ENCODE assay signal across 14 cellular contexts in the genomic region with DNA sequence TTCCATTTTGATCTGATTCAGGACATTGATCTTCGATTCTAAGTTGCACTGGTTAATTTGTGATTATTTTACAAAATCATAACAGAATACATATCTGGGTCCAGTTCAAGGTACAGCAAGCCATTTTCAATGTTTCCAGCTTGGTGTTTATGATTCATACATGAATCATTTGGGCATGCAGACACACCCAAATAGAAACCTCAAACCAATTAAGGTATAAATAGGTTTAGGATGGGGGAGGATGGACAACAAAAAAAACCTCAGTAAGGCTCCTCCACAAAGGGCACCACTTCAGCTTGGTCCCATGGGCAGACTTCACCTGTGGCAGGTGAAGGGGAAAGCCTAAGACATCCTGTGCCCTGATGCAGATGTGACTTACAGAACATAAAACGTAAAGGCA.
A peak's percentile ranks its signal among the peaks of the same experiment; 100 is the strongest.
DNase-seq lines count a peak whose midpoint lies in the region; TF ChIP-seq lines count a peak whose summit lies in the region.
"Had no signal": no experiment of that assay in that cellular context is flagged by ENCODE, and none has a peak within 500 bp of the region (broad histone marks: within the 10 kb centered on the region; RNA-seq: fewer than 3 reads in every experiment).

No MANE protein-coding gene starts in this region.

- in situ Hi-C loops in mammary epithelial cell (cut with MboI; ENCODE audit: low sequenced_read_pairs in 2 of 2) = no loop called here

- H3K27ac ChIP-seq in mammary epithelial cell (ENCODE audit: insufficient read depth, low read depth, low read length) = peak overlapping the region; percentile 61
- H3K27ac ChIP-seq: dorsolateral prefrontal cortex, HL-60 had no signal

- no peaks in the 10 kb centered on the region for H3K36me3 ChIP-seq in mammary epithelial cell (ENCODE audit: insufficient read depth, low read length)

- BruUV-seq in mammary epithelial cell (replicated peaks; lab: Mats Ljungman, UMichigan) = no TSS peak

- intact Hi-C loops in mammary epithelial cell (cut with micrococcal nuclease) = no loop called here

- 15% methylated on average over 2 of the region's 2 CpGs for WGBS in mammary epithelial cell (ENCODE audit: low coverage, missing lambda C conversion rate)

- dilution Hi-C loops in mammary epithelial cell (cut with HindIII; ENCODE audit: low sequenced_read_pairs) = no loop called here

- no peak for TF ChIP-seq CTCF in mammary epithelial cell (conservative IDR thresholded peaks at IDR 0.05 in 1 of 2, IDR thresholded peaks at IDR 0.05 in 1 of 2; ENCODE audit: extremely low read depth in 1 of 2, insufficient read depth in 1 of 2, low read depth in 1 of 2, low read length in 2 of 2)

- peak overlapping the region; percentile 37 for H3K4me2 ChIP-seq in mammary epithelial cell (ENCODE audit: insufficient read depth, low read depth, low read length)

- CTCF ChIA-PET in mammary epithelial cell (lab: Charles Lee; ENCODE audit: low non-redundant PET) = no interaction called here

- H3K4me3 ChIP-seq in mammary epithelial cell (replicated peaks in 1 of 3; ENCODE audit: insufficient read depth in 1 of 3, low read depth in 2 of 3, low read length in 3 of 3) = no peak overlapping the region
- H3K4me3 ChIP-seq: dorsolateral prefrontal cortex had no signal

- no peaks in the 10 kb centered on the region for H3K9me3 ChIP-seq in mammary epithelial cell (replicated peaks; ENCODE audit: insufficient read depth, low read length)

- H3K9ac ChIP-seq in mammary epithelial cell (ENCODE audit: insufficient read depth, low read length) = no peak overlapping the region

- H4K20me1 ChIP-seq in mammary epithelial cell (ENCODE audit: insufficient read depth, low read length) = no peaks in the 10 kb centered on the region

- no peaks in the 10 kb centered on the region for H3K79me2 ChIP-seq in mammary epithelial cell (ENCODE audit: insufficient read depth, low read length)

- H2AFZ ChIP-seq in mammary epithelial cell (ENCODE audit: low read depth, low read length) = peak overlapping the region; percentile 39

- no peaks in the 10 kb centered on the region for H3K27me3 ChIP-seq in mammary epithelial cell (ENCODE audit: insufficient read depth, low read length)
- H3K27me3 ChIP-seq: dorsolateral prefrontal cortex had no signal

- peaks cover 30% of the 10 kb centered on the region for H3K4me1 ChIP-seq in mammary epithelial cell (ENCODE audit: insufficient read depth, low read length)

- peak; percentile 40 for DNase-seq in GM03348 (ENCODE audit: low spot score)
- DNase-seq in LoVo (ENCODE audit: low spot score) = peak; percentile 63
- peak; percentile 84 for DNase-seq in mammary epithelial cell
- DNase-seq in non-pigmented ciliary epithelial cell (ENCODE audit: low read depth) = peak; percentile 10
- no peak for DNase-seq in activated CD4-positive, alpha-beta T cell treated with anti-CD3 and anti-CD28 coated beads for 4 hours
- DNase-seq in effector CD4-positive, alpha-beta T cell = no peak
- no peak for DNase-seq in dermis blood vessel endothelial cell
- DNase-seq: activated naive CD8-positive, alpha-beta T cell treated with anti-CD3 and anti-CD28 coated beads, Interleukin-2, amount 10 ng/mL, durations not matched to agents 7 days and 5 days; COR-L47; dorsolateral prefrontal cortex; NCI-H1048; NCI-H510A treated with DMSO at 0.1 percent for 48 hours; SHP77 treated with DMSO at 0.1 percent for 48 hours had no signal

Comparison
In these comparisons a context has a peak if more than half of its experiments do, and no peak if none do; other contexts are left out.
1. DNase-seq: peak in GM03348 (single experiment), LoVo (single experiment), mammary epithelial cell (single experiment) and non-pigmented ciliary epithelial cell (single experiment); none in activated CD4-positive, alpha-beta T cell treated with anti-CD3 and anti-CD28 coated beads for 4 hours (0 of 2), effector CD4-positive, alpha-beta T cell (single experiment) and dermis blood vessel endothelial cell (single experiment).